Comparison of ENCODE assay signal across 25 cellular contexts in genomic region chr9:95415158-95415557, GRCh38.
DNase-seq lines count a peak whose midpoint lies in the region; ATAC-seq, FAIRE-seq and TF ChIP-seq lines count a peak whose summit lies in the region.
"Had no signal": no experiment of that assay in that cellular context is flagged by ENCODE, and none has a peak within 500 bp of the region (broad histone marks: within the 10 kb centered on the region; RNA-seq: fewer than 3 reads in every experiment).

No MANE protein-coding gene starts in this region.

- H3K4me1 ChIP-seq in A549 = peaks cover 45% of the 10 kb centered on the region
- H3K4me1 ChIP-seq in GM23248 (ENCODE audit: insufficient read depth) = peaks cover 3% of the 10 kb centered on the region
- H3K4me1 ChIP-seq in Peyer's patch = no peaks in the 10 kb centered on the region
- H3K4me1 ChIP-seq: BLaER1 had no signal

- no peaks in the 10 kb centered on the region for H3K27me3 ChIP-seq in GM23248 (replicated peaks; ENCODE audit: insufficient read depth)
- H3K27me3 ChIP-seq in Peyer's patch = no peaks in the 10 kb centered on the region
- H3K27me3 ChIP-seq: BLaER1 had no signal

- no peak for TF ChIP-seq EP300 in A549 (IDR thresholded peaks at IDR 0.05)

- CTCF ChIA-PET in A549 (lab: Yijun Ruan, JAX) = interaction anchor here (0.6 kb wide), 1 partner anchor 1703 kb away, joined by 3 read pairs; no protein-coding TSS in a partner anchor

- H3K27ac ChIP-seq in A549 (peak overlapping the region; percentile 49 to 57), GM23248 (no peak overlapping the region), Peyer's patch (no peak overlapping the region)
- H3K27ac ChIP-seq: 22Rv1, BLaER1 had no signal

- no peaks in the 10 kb centered on the region for H3K9me2 ChIP-seq in GM23248 (ENCODE audit: insufficient read depth)
- H3K9me2 ChIP-seq: SK-N-SH had no signal

- peak; percentile 51 for FAIRE-seq in A549 (lab: Jason Lieb, UNC)
- FAIRE-seq: GM12892 had no signal

- TF ChIP-seq CTCF in A549 (IDR thresholded peaks at IDR 0.05) (no peak), Peyer's patch (IDR thresholded peaks at IDR 0.05) (no peak)

- TF ChIP-seq POLR2A in A549 (IDR thresholded peaks at IDR 0.05; ENCODE audit: low read length) (no peak), Peyer's patch (IDR thresholded peaks at IDR 0.05) (no peak)

- no peak for TF ChIP-seq RAD21 in A549 (conservative IDR thresholded peaks at IDR 0.05 in 1 of 2, IDR thresholded peaks at IDR 0.05 in 1 of 2)

- 3% methylated on average over 2 of the region's 2 CpGs for WGBS in A549 (ENCODE audit: missing lambda C conversion rate)
- 31 to 49% methylated on average over 2 of the region's 2 CpGs for WGBS in GM23248 (ENCODE audit: low coverage in 1 of 2, low lambda C conversion rate in 2 of 2, missing lambda C conversion rate in 2 of 2), 2 experiments

- no peaks in the 10 kb centered on the region for H3F3A ChIP-seq in GM23248 (ENCODE audit: insufficient read depth)

- DNase-seq in A549 (ENCODE audit: low read depth in 1 of 2, low spot score in 1 of 2) (peak in 1 of 2 experiments; percentile 34), GM23248 (peak; percentile 2), RPMI7951 (ENCODE audit: low read depth) (peak; percentile 11), fibroblast of peridontal ligament (ENCODE audit: extremely low read depth) (peak; percentile 46), NAMALWA (ENCODE audit: low spot score) (no peak), NCI-H510A treated with DMSO at 0.1 percent for 48 hours (lab: John Stamatoyannopoulos, UW) (no peak), Peyer's patch (no peak)
- DNase-seq: ACHN; CD4-positive, CD25-positive, alpha-beta regulatory T cell; DMS53; GF-D8; KG1; MM.1S; NCI-H1048; NCI-H1417; NCI-H1694; NCI-H2029 treated with DMSO at 0.1 percent for 48 hours; NCI-H69; SHP77 treated with DMSO at 0.1 percent for 48 hours; SK-N-SH; SW 1271 had no signal

- H3K4me2 ChIP-seq in A549 (peak overlapping the region; percentile 79), GM23248 (ENCODE audit: unreplicated experiment) (no peak overlapping the region)
- H3K4me2 ChIP-seq: BLaER1, SK-N-SH had no signal

- no peaks in the 10 kb centered on the region for H3K9me3 ChIP-seq in A549
- H3K9me3 ChIP-seq in GM23248 (ENCODE audit: low read depth) = peaks cover 3% of the 10 kb centered on the region
- no peaks in the 10 kb centered on the region for H3K9me3 ChIP-seq in Peyer's patch
- H3K9me3 ChIP-seq: BLaER1, SK-N-SH had no signal

- no peaks in the 10 kb centered on the region for H3K79me2 ChIP-seq in GM23248 (ENCODE audit: insufficient read depth)

- no peak overlapping the region for H2AFZ ChIP-seq in GM23248

- H3K4me3 ChIP-seq in A549 (no peak overlapping the region), GM23248 (no peak overlapping the region), Peyer's patch (no peak overlapping the region)
- H3K4me3 ChIP-seq: BLaER1 had no signal

- peak; percentile 43 to 73; a peak in 3 of 6 replicates for ATAC-seq in A549
- no peak for ATAC-seq in GM19035 (IDR thresholded peaks at IDR 0.05; ENCODE audit: unreplicated experiment)

- POLR2A ChIA-PET in A549 (lab: Yijun Ruan, JAX) = no interaction called here

- in situ Hi-C loops in GM23248 (cut with MboI) = no loop called here

- H3K36me3 ChIP-seq in GM23248 (ENCODE audit: low read depth) (no peaks in the 10 kb centered on the region), Peyer's patch (no peaks in the 10 kb centered on the region)
- H3K36me3 ChIP-seq: BLaER1 had no signal

- H3K9ac ChIP-seq in GM23248 = no peak overlapping the region
- H3K9ac ChIP-seq: BLaER1, SK-N-SH had no signal

- no peaks in the 10 kb centered on the region for H4K20me1 ChIP-seq in GM23248 (ENCODE audit: insufficient read depth)
- H4K20me1 ChIP-seq: BLaER1 had no signal

TF ChIP-seq in A549, 52 proteins besides CTCF, POLR2A, EP300 and RAD21:
- TF ChIP-seq JUNB (IDR thresholded peaks at IDR 0.05) (0 out of 2 replicates have a peak, but pooled peaks have one; percentile 19), FOSL2 (IDR thresholded peaks at IDR 0.05) (0 out of 2 replicates have a peak, but pooled peaks have one; percentile 11), FOSL2 (CRISPR knock-in tag; IDR thresholded peaks at IDR 0.05) (peak; percentile 10; the same call in 1 of the 2 replicates), MYC (IDR thresholded peaks at IDR 0.05; ENCODE audit: borderline replicate concordance, low read length) (no peak), FOXS1 (CRISPR knock-in tag; IDR thresholded peaks at IDR 0.05) (no peak), MAFK (IDR thresholded peaks at IDR 0.05; ENCODE audit: partially characterized antibody) (no peak), ESRRA (IDR thresholded peaks at IDR 0.05; ENCODE audit: borderline replicate concordance, low read length) (no peak), SMC3 (IDR thresholded peaks at IDR 0.05) (no peak), HMGXB4 (CRISPR knock-in tag; IDR thresholded peaks at IDR 0.05; ENCODE audit: borderline replicate concordance) (no peak)

Comparison
In these comparisons a context has a peak if more than half of its experiments do, and no peak if none do; other contexts are left out.
1. DNase-seq: peak in GM23248 (single experiment), RPMI7951 (single experiment) and fibroblast of peridontal ligament (single experiment); none in NAMALWA (single experiment), NCI-H510A treated with DMSO at 0.1 percent for 48 hours (single experiment) and Peyer's patch (0 of 3).
2. H3K27ac ChIP-seq: peak in A549 (2 of 2); none in GM23248 (single experiment) and Peyer's patch (0 of 4).